ENCODE assay signal across 8 cellular contexts in genomic region chr6:42047220-42047590, GRCh38. TPM values are rescaled to one million over a fixed set of nuclear protein-coding genes. Genes with fewer than 3 reads are reported as not detected.
DNase-seq lines count a peak whose midpoint lies in the region; ATAC-seq and TF ChIP-seq lines count a peak whose summit lies in the region.

No MANE protein-coding gene starts in this region.

- intact Hi-C loops in heart left ventricle (cut with DNase I) (loop anchor here in 6 of 10 donors (5.0 to 10.0 kb wide), 4 partner anchors 125 to 682 kb away; partner anchors contain the start of genes BYSL (in 1 of the 6), MED20 (in 1 of the 6) and USP49 (in 1 of the 6)), Right ventricle myocardium superior (cut with DNase I) (loop anchor here (5.0 kb wide), 1 partner anchor 260 kb away; the partner anchor contains the start of gene TOMM6), uterus (cut with DNase I; ENCODE audit: low total_unique reads) (loop anchor here (5.0 to 10.0 kb wide), 2 partner anchors 112 to 260 kb away; partner anchors contain the start of gene TOMM6)

- TF ChIP-seq POLR2A in heart left ventricle (IDR thresholded peaks at IDR 0.05) (no peak), uterus (IDR thresholded peaks at IDR 0.05) (no peak)

- H3K36me3 ChIP-seq in heart left ventricle (peaks cover 0 to 8% (median 4%) of the 10 kb centered on the region in 9 donors), uterus (no peaks in the 10 kb centered on the region)

- DNase-seq in heart left ventricle (no peak), Right ventricle myocardium superior (no peak), caudate nucleus (lab: John Stamatoyannopoulos, UW) (no peak), uterus (no peak)
- no peak for DNase-seq in natural killer cell treated with Interleukin-12 subunit alpha and Interleukin-12 subunit beta and Interleukin-15 and Interleukin-18, amount 100 ng/mL, for 72 hours (ENCODE audit: low spot score)
- DNase-seq in stimulated activated CD4-positive, alpha-beta T cell treated with anti-CD3 and anti-CD28 coated beads, Interleukin-4, amount 100 ng/mL, for 4 hours = no peak

- H3K4me1 ChIP-seq in heart left ventricle = peaks cover 10 to 90% (median 66%) of the 10 kb centered on the region in 12 donors
- peaks cover 9 to 32% of the 10 kb centered on the region in 2 donors for H3K4me1 ChIP-seq in uterus

- no peaks in the 10 kb centered on the region for H3K27me3 Mint-ChIP-seq in natural killer cell treated with Interleukin-12 subunit alpha and Interleukin-12 subunit beta and Interleukin-15 and Interleukin-18, amount 100 ng/mL, for 72 hours

- H3K9me3 ChIP-seq in heart left ventricle = no peaks in the 10 kb centered on the region
- no peaks in the 10 kb centered on the region for H3K9me3 ChIP-seq in uterus

- ATAC-seq in heart left ventricle (no peak), Right ventricle myocardium superior (ENCODE audit: poor library complexity) (no peak), HG02981 (IDR thresholded peaks at IDR 0.05; ENCODE audit: unreplicated experiment) (no peak), HG03025 (IDR thresholded peaks at IDR 0.05; ENCODE audit: low FRiP score, unreplicated experiment) (no peak)
- no peak for ATAC-seq in natural killer cell treated with Interleukin-12 subunit alpha and Interleukin-12 subunit beta and Interleukin-15 and Interleukin-18, amount 100 ng/mL, for 72 hours

- H3K27me3 ChIP-seq in heart left ventricle (no peaks in the 10 kb centered on the region), uterus (no peaks in the 10 kb centered on the region)

- H3K4me1 Mint-ChIP-seq in natural killer cell treated with Interleukin-12 subunit alpha and Interleukin-12 subunit beta and Interleukin-15 and Interleukin-18, amount 100 ng/mL, for 72 hours (ENCODE audit: low read depth in 2 of 2) = peaks cover 65 to 76% of the 10 kb centered on the region in 2 donors

- peak overlapping the region; percentile 89 to 91 for H3K27ac Mint-ChIP-seq in natural killer cell treated with Interleukin-12 subunit alpha and Interleukin-12 subunit beta and Interleukin-15 and Interleukin-18, amount 100 ng/mL, for 72 hours

- H3K27ac ChIP-seq in heart left ventricle (peak overlapping the region; percentile 81 to 98 (median 93)), caudate nucleus (ENCODE audit: low read depth, low read length) (peak overlapping the region; percentile 92), uterus (peak overlapping the region; percentile 89 to 97)

- H3K4me3 Mint-ChIP-seq in natural killer cell treated with Interleukin-12 subunit alpha and Interleukin-12 subunit beta and Interleukin-15 and Interleukin-18, amount 100 ng/mL, for 72 hours = peak overlapping the region; percentile 97

- no peak for TF ChIP-seq CTCF in heart left ventricle (IDR thresholded peaks at IDR 0.05)
- TF ChIP-seq CTCF in uterus (IDR thresholded peaks at IDR 0.05) = no peak

- H3K4me3 ChIP-seq in heart left ventricle (peak overlapping the region in 11 of 12 donors; percentile 40 to 87 (median 74)), uterus (peak overlapping the region; percentile 63 to 80)

- 38 to 54% (median 50%) methylated on average over 4 of the region's 4 CpGs for WGBS in heart left ventricle, 4 donors

- no peaks in the 10 kb centered on the region for H3K36me3 Mint-ChIP-seq in natural killer cell treated with Interleukin-12 subunit alpha and Interleukin-12 subunit beta and Interleukin-15 and Interleukin-18, amount 100 ng/mL, for 72 hours

- H3K9me3 Mint-ChIP-seq in natural killer cell treated with Interleukin-12 subunit alpha and Interleukin-12 subunit beta and Interleukin-15 and Interleukin-18, amount 100 ng/mL, for 72 hours = no peaks in the 10 kb centered on the region

RNA-seq across cellular contexts. Expression of gene TAF8, which starts 3.1 kb away (rescaled TPM):
- total RNA-seq in heart left ventricle (10 to 100 TPM; 24.4 to 38.7 (median 28.4) TPM), Right ventricle myocardium superior (28.7 TPM), uterus (10 to 100 TPM; 16.0 to 45.6 (median 37.5) TPM)
- polyA plus RNA-seq in heart left ventricle = 10 to 100 TPM; 18.5 to 24.7 TPM
- total RNA-seq in natural killer cell treated with Interleukin-12 subunit alpha and Interleukin-12 subunit beta and Interleukin-15 and Interleukin-18, amount 100 ng/mL, for 72 hours = 10 to 100 TPM; 38.7 to 44.1 TPM
